21 cellular contexts compared by ENCODE assay signal in the genomic region with DNA sequence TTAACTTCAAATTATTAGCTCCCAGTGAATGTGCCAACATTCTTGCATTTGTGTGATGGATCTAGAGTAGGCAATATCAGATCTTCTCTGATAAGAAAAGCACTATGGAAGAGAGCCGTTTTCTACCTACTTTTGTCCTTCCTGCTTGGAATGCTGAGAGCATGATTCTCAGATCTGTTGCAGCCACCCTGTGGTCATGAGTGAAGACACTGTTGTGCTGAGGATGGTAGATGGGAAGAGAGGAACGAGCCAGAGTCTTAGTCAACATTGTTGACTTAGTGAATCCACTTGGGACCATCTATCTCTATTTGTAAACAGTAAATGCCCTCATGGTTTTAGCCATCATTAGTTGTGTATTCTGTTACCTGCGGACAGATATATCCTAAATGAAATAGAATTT.
DNase-seq lines count a peak whose midpoint lies in the region; ATAC-seq, FAIRE-seq and TF ChIP-seq lines count a peak whose summit lies in the region.
"Had no signal": no experiment of that assay in that cellular context is flagged by ENCODE, and none has a peak within 500 bp of the region (broad histone marks: within the 10 kb centered on the region; RNA-seq: fewer than 3 reads in every experiment).

No MANE protein-coding gene starts in this region.

- no peaks in the 10 kb centered on the region for H3K4me1 Mint-ChIP-seq in chondrocyte (ENCODE audit: low read depth)
- H3K4me1 Mint-ChIP-seq: activated CD8-positive, alpha-beta memory T cell treated with anti-CD3 and anti-CD28 coated beads, Interleukin-2, amount 10 ng/mL, durations not matched to agents 7 days and 5 days; nephron progenitor cell had no signal

- peaks cover 15% of the 10 kb centered on the region for H3K9me3 Mint-ChIP-seq in chondrocyte (ENCODE audit: low read depth)

- H3K4me3 Mint-ChIP-seq in chondrocyte (ENCODE audit: unreplicated experiment) = no peak overlapping the region
- H3K4me3 Mint-ChIP-seq: activated CD8-positive, alpha-beta memory T cell treated with anti-CD3 and anti-CD28 coated beads, Interleukin-2, amount 10 ng/mL, durations not matched to agents 7 days and 5 days; nephron progenitor cell had no signal

- H3K36me3 Mint-ChIP-seq in chondrocyte (ENCODE audit: low read depth) = peaks cover 7% of the 10 kb centered on the region

- DNase-seq in GM10266 (ENCODE audit: extremely low spot score) (peak; percentile 1), M059J (ENCODE audit: low read depth) (peak; percentile 18), chondrocyte (ENCODE audit: low spot score) (no peak), left lobe of liver (ENCODE audit: low spot score) (no peak), urothelium cell line (ENCODE audit: low spot score) (no peak)
- DNase-seq in activated effector memory CD4-positive, alpha-beta T cell treated with anti-CD3 and anti-CD28 coated beads, Interleukin-2, amount 50 U/mL, for 16 hours = no peak
- DNase-seq: activated CD8-positive, alpha-beta memory T cell treated with anti-CD3 and anti-CD28 coated beads, Interleukin-2, amount 10 ng/mL, durations not matched to agents 7 days and 5 days; activated effector memory CD4-positive, alpha-beta T cell treated with Interleukin-2 at 50 U/mL for 16 hours; C1 segment of cervical spinal cord; colonic mucosa; DMS79 treated with DMSO at 0.1 percent for 48 hours; glutamatergic neuron; HCEC 1CT; NCI-H1436 treated with DMSO at 0.1 percent for 48 hours; NCI-H2227 treated with DMSO at 0.1 percent for 48 hours; nephron progenitor cell; SIG-M5; T-helper 2 cell; tibial artery had no signal

- ATAC-seq in left lobe of liver (peak; percentile 53), GM21381 (IDR thresholded peaks at IDR 0.05; ENCODE audit: unreplicated experiment) (no peak)
- ATAC-seq: activated CD8-positive, alpha-beta memory T cell treated with anti-CD3 and anti-CD28 coated beads, Interleukin-2, amount 10 ng/mL, durations not matched to agents 7 days and 5 days had no signal

- TF ChIP-seq CTCF in GM10266 (IDR thresholded peaks at IDR 0.05; ENCODE audit: control insufficient read depth, insufficient read depth, low read depth, missing control alignments) = no peak
- TF ChIP-seq CTCF in chondrocyte (IDR thresholded peaks at IDR 0.05) = peak; percentile 23

- peaks cover 8% of the 10 kb centered on the region for H3K27me3 Mint-ChIP-seq in chondrocyte (ENCODE audit: low read depth)
- H3K27me3 Mint-ChIP-seq: activated CD8-positive, alpha-beta memory T cell treated with anti-CD3 and anti-CD28 coated beads, Interleukin-2, amount 10 ng/mL, durations not matched to agents 7 days and 5 days had no signal

- FAIRE-seq in urothelium cell line (lab: Jason Lieb, UNC) = no peak
- FAIRE-seq: islet of Langerhans had no signal

- no peak overlapping the region for H3K27ac Mint-ChIP-seq in chondrocyte (ENCODE audit: unreplicated experiment)
- H3K27ac Mint-ChIP-seq: activated CD8-positive, alpha-beta memory T cell treated with anti-CD3 and anti-CD28 coated beads, Interleukin-2, amount 10 ng/mL, durations not matched to agents 7 days and 5 days; nephron progenitor cell had no signal

Comparison
In these comparisons a context has a peak if more than half of its experiments do, and no peak if none do; other contexts are left out.
1. DNase-seq: peak in GM10266 (single experiment) and M059J (single experiment); none in chondrocyte (single experiment), left lobe of liver (single experiment), urothelium cell line (single experiment) and activated effector memory CD4-positive, alpha-beta T cell treated with anti-CD3 and anti-CD28 coated beads, Interleukin-2, amount 50 U/mL, for 16 hours (single experiment).